8 cellular contexts compared by ENCODE assay signal in the genomic region with DNA sequence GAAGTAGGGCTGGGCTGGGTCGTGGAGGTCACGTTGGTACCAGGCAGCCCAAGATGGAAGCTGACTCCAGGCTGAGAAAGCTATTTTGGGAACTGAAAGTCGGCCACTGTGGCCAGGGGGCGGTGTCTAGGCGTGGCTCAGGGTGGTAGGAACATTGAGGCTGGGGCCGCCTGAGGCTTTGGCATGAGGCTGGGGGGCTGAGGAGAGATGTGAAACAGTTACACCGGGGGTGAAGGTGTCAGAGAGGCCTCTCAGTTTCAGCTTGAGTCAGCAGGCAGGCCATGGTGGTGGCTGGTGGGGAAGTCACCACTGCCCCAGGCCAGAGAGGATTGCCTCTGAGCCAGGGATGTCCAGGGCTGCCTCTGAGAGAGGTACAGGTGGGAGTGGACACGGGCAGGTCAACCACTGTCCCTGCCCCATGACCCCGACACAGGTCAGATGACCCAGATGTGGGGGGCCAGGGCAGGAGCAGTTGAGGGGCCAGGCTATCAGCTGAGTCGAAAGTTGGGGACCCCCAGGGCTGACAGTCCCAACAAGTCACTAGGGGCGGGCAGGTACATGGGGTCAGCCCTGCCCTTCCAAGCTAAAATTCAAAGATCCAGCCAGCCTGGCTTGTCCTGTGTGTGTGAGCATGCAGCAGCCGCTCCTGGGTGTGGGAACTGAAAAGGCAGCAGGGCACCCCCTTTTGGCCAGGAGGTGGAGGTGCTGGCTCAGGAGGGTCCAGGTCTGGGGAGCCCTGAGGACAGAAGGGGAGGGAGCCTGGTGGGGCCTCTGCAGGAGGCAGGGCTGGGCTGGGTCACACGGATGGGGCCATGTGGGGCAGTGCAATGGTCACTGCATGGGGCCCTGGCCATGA. TPM values are rescaled to one million over a fixed set of nuclear protein-coding genes. Genes with fewer than 3 reads are reported as not detected.
DNase-seq lines count a peak whose midpoint lies in the region; ATAC-seq, FAIRE-seq and TF ChIP-seq lines count a peak whose summit lies in the region.

No MANE protein-coding gene starts in this region.

- BruUV-seq in GM12878 (replicated peaks; lab: Mats Ljungman, UMichigan), result no TSS peak

- TF ChIP-seq CTCF in GM12878 (IDR thresholded peaks at IDR 0.05 in 2 of 3, conservative IDR thresholded peaks at IDR 0.05 in 1 of 3; ENCODE audit: control insufficient read depth in 2 of 3, extremely low read depth in 1 of 3, insufficient read depth in 1 of 3, low read depth in 3 of 3, low read length in 3 of 3), result peak; percentile 83 to 91 (median 88)

- peak overlapping the region; percentile 62 for H3K9ac ChIP-seq in GM12878 (ENCODE audit: control insufficient read depth, insufficient read depth, low read length)

- H2AFZ ChIP-seq in GM12878 (ENCODE audit: control insufficient read depth, low read depth, low read length), result no peak overlapping the region

- peak; percentile 86 for TF ChIP-seq RAD21 in GM12878 (IDR thresholded peaks at IDR 0.05; ENCODE audit: insufficient read depth, low read depth, low read length)

- ATAC-seq in GM21367 (IDR thresholded peaks at IDR 0.05; ENCODE audit: unreplicated experiment), result peak; percentile 64
- peak; percentile 40 for ATAC-seq in HG03575 (IDR thresholded peaks at IDR 0.05; ENCODE audit: extremely low read depth, insufficient number of reproducible peaks, low FRiP score, unreplicated experiment)
- ATAC-seq in GM12878, result peak; percentile 87

- RAD21 ChIA-PET in GM12878 (lab: Charles Lee; ENCODE audit: unreplicated experiment), result interaction anchor here (0.6 to 6.5 kb wide), 16 partner anchors 12 to 313 kb away, joined by 3 to 132 read pairs (median 5); partner anchors contain the start of genes CCDC85B, EHBP1L1, FAM89B and PCNX3

- peaks cover 16% of the 10 kb centered on the region for H3K79me2 ChIP-seq in GM12878 (ENCODE audit: control insufficient read depth, insufficient read depth, low read length)

- peak; percentile 82 to 95 for TF ChIP-seq EP300 in GM12878 (IDR thresholded peaks at IDR 0.05; ENCODE audit: borderline replicate concordance in 1 of 2, control insufficient read depth in 1 of 2, low read depth in 2 of 2, low read length in 2 of 2)

- SMC1A ChIA-PET in GM12878 (lab: Charles Lee; ENCODE audit: uncharacterized antibody, unreplicated experiment), result interaction anchor here (0.8 to 6.2 kb wide), 18 partner anchors 10 to 205 kb away, joined by 3 to 93 read pairs (median 4); partner anchors contain the start of genes EHBP1L1, FAM89B, PCNX3 and ZNRD2

- H4K20me1 ChIP-seq in GM12878 (ENCODE audit: control insufficient read depth, insufficient read depth), result no peaks in the 10 kb centered on the region

- POLR2A ChIA-PET in GM12878 (lab: Charles Lee), result interaction anchor here (0.5 to 6.0 kb wide), 15 partner anchors 8 to 169 kb away, joined by 3 to 129 read pairs (median 4); partner anchors contain the start of genes EHBP1L1, FAM89B, MALAT1 and PCNX3

- TF ChIP-seq POLR2A in GM12878 (IDR thresholded peaks at IDR 0.05; ENCODE audit: low read depth, low read length), result peak; percentile 71

- peak overlapping the region; percentile 97 for H3K27ac ChIP-seq in GM12878 (ENCODE audit: control insufficient read depth, insufficient read depth)

- peaks cover 45% of the 10 kb centered on the region for H3K4me1 ChIP-seq in GM12878 (ENCODE audit: control insufficient read depth, insufficient read depth, low read length)

- peaks cover 5 to 11% of the 10 kb centered on the region in 2 experiments; a peak in 3 of 4 replicates for H3K36me3 ChIP-seq in GM12878 (ENCODE audit: control insufficient read depth in 2 of 2, insufficient read depth in 2 of 2, low read length in 1 of 2)

- peak; percentile 100 for FAIRE-seq in GM12878 (lab: Jason Lieb, UNC)

- CTCF ChIA-PET in GM12878 (lab: Yijun Ruan, JAX), result interaction anchor here (0.6 to 5.9 kb wide), 24 partner anchors 11 to 302 kb away, joined by 3 to 130 read pairs (median 4); partner anchors contain the start of genes CCDC85B, EHBP1L1, FAM89B and KAT5

- DNase-seq in ELR (ENCODE audit: low read depth) (peak; percentile 76), T-helper 9 cell (peak; percentile 66), GM12878 (ENCODE audit: low read depth, low spot score) (peak; percentile 96), left kidney (ENCODE audit: low read depth, low spot score) (peak; percentile 66), epidermal melanocyte (ENCODE audit: insufficient read length, low spot score) (no peak)
- DNase-seq in stimulated activated CD8-positive, alpha-beta memory T cell treated with anti-CD3 and anti-CD28 coated beads, Interleukin-12 subunit alpha, Interleukin-12 subunit beta, amount 100 ng/mL, for 1 hour (ENCODE audit: low read depth), result peak; percentile 55

- H3K27me3 ChIP-seq in GM12878 (replicated peaks in 1 of 2; ENCODE audit: control insufficient read depth in 2 of 2, insufficient read depth in 2 of 2, low read length in 1 of 2), result no peaks in the 10 kb centered on the region

- in situ Hi-C loops in GM12878 (cut with MboI), result no loop called here

- intact Hi-C loops in GM12878 (cut with micrococcal nuclease; ENCODE audit: unreplicated experiment), result loop anchor here (1.0 kb wide), 3 partner anchors 14 to 48 kb away; partner anchors contain the start of gene PCNX3

- 2% methylated on average over 13 of the region's 13 CpGs for WGBS in GM12878 (ENCODE audit: insufficient coverage, insufficient replicate concordance, low lambda C conversion rate, missing lambda C conversion rate)

- no peaks in the 10 kb centered on the region for H3K9me3 ChIP-seq in GM12878 (replicated peaks; ENCODE audit: control insufficient read depth, insufficient read depth, low read length)

- H3K4me2 ChIP-seq in GM12878 (ENCODE audit: control insufficient read depth, insufficient read depth), result peak overlapping the region; percentile 79

- H3K4me3 ChIP-seq in GM12878, result peak overlapping the region; percentile 58; the same call in 1 of the 2 replicates

RNA-seq across cellular contexts. Expression of gene KCNK7, which starts 7.2 kb away (rescaled TPM):
- total RNA-seq in GM12878 (2013; cell fraction: nucleolus; rRNA removed), result 0.42 and 0.67 TPM in 2 replicates
- total RNA-seq in GM12878 (2014; rRNA removed) (0.16 and 0.23 TPM in 2 replicates), GM12878 (2014; rRNA removed; fragmentation: Illumina TruSeq; extraction: Trizol) (not detected in 2 replicates), GM12878 (2021) (0.29 and 0.54 TPM in 2 replicates)
- not detected for polyA plus RNA-seq in GM12878 (2011; ENCODE audit: low read depth)
- polyA plus RNA-seq in GM12878 (2011; rRNA removed) (not detected in 2 replicates), GM12878 (2014; fragmentation: Illumina TruSeq; extraction: Trizol) (not detected in 2 replicates), GM12878 (2014; fragmentation: Nextera tagmentation; extraction: Ambion mirVana) (under 1 TPM in 1 of 2 experiments, not detected in 1; 0.11 TPM), GM12878 (2014; rRNA removed) (0.15 TPM in 1 of 2 replicates, not detected in the other), GM12878 (2016; fragmentation: Nextera tagmentation; extraction: Ambion mirVana) (not detected)
- polyA plus RNA-seq in GM12878 (2011; cell fraction: cytosol; rRNA removed), result 0.08 TPM in 1 of 2 replicates, not detected in the other
- polyA plus RNA-seq in GM12878 (2011; cell fraction: nucleus; rRNA removed), result 0.16 and 0.46 TPM in 2 replicates
- 0.08 and 0.80 TPM in 2 replicates for polyA plus RNA-seq in GM12878 (2012)
- 1.4 TPM in 1 of 2 replicates, not detected in the other for polyA minus RNA-seq in GM12878 (2011; rRNA and poly(A)+ RNA removed)
- polyA minus RNA-seq in GM12878 (2011; cell fraction: cytosol; rRNA and poly(A)+ RNA removed), result not detected in 2 replicates
- not detected in 2 replicates for polyA minus RNA-seq in GM12878 (2011; cell fraction: nucleus; rRNA and poly(A)+ RNA removed)

RNA-seq across cellular contexts. Expression of gene EHBP1L1, which starts 12.6 kb away (rescaled TPM):
- 101 and 114 TPM in 2 replicates for total RNA-seq in GM12878 (2013; cell fraction: nucleolus; rRNA removed)
- total RNA-seq in GM12878 (2014; rRNA removed) (63.3 and 74.6 TPM in 2 replicates), GM12878 (2014; rRNA removed; fragmentation: Illumina TruSeq; extraction: Trizol) (32.9 and 37.1 TPM in 2 replicates), GM12878 (2021) (90.7 and 92.7 TPM in 2 replicates)
- polyA plus RNA-seq in GM12878 (2011; ENCODE audit: low read depth), result 22.5 TPM
- polyA plus RNA-seq in GM12878 (2011; rRNA removed) (21.5 and 28.4 TPM in 2 replicates), GM12878 (2014; fragmentation: Illumina TruSeq; extraction: Trizol) (34.3 and 39.8 TPM in 2 replicates), GM12878 (2014; fragmentation: Nextera tagmentation; extraction: Ambion mirVana) (under 1 TPM; 0.06 to 0.09 TPM), GM12878 (2014; rRNA removed) (99.4 and 117 TPM in 2 replicates), GM12878 (2016; fragmentation: Nextera tagmentation; extraction: Ambion mirVana) (10 to 100 TPM; 15.5 to 18.9 TPM)
- polyA plus RNA-seq in GM12878 (2011; cell fraction: cytosol; rRNA removed), result 37.0 and 59.7 TPM in 2 replicates
- polyA plus RNA-seq in GM12878 (2011; cell fraction: nucleus; rRNA removed), result 195 and 323 TPM in 2 replicates
- polyA plus RNA-seq in GM12878 (2012), result 52.1 and 68.8 TPM in 2 replicates
- 22.7 and 40.4 TPM in 2 replicates for polyA minus RNA-seq in GM12878 (2011; rRNA and poly(A)+ RNA removed)
- polyA minus RNA-seq in GM12878 (2011; cell fraction: cytosol; rRNA and poly(A)+ RNA removed), result 33.2 and 33.8 TPM in 2 replicates
- polyA minus RNA-seq in GM12878 (2011; cell fraction: nucleus; rRNA and poly(A)+ RNA removed), result 24.8 and 46.7 TPM in 2 replicates

RNA-seq across cellular contexts. Expression of gene FAM89B, which starts 16.1 kb away (rescaled TPM):
- 6.1 and 7.8 TPM in 2 replicates for total RNA-seq in GM12878 (2013; cell fraction: nucleolus; rRNA removed)
- total RNA-seq in GM12878 (2014; rRNA removed) (26.2 and 32.0 TPM in 2 replicates), GM12878 (2014; rRNA removed; fragmentation: Illumina TruSeq; extraction: Trizol) (7.2 and 10.4 TPM in 2 replicates), GM12878 (2021) (28.5 and 29.6 TPM in 2 replicates)
- 4.4 TPM for polyA plus RNA-seq in GM12878 (2011; ENCODE audit: low read depth)
- polyA plus RNA-seq in GM12878 (2011; rRNA removed) (3.6 and 8.0 TPM in 2 replicates), GM12878 (2014; fragmentation: Illumina TruSeq; extraction: Trizol) (0.74 and 9.1 TPM in 2 replicates), GM12878 (2014; fragmentation: Nextera tagmentation; extraction: Ambion mirVana) (1 to 10 TPM in 1 of 2 experiments, under 1 TPM in 1; 0.34 to 2.2 TPM), GM12878 (2014; rRNA removed) (36.7 and 50.7 TPM in 2 replicates), GM12878 (2016; fragmentation: Nextera tagmentation; extraction: Ambion mirVana) (10 to 100 TPM in 1 of 2 experiments, 1 to 10 TPM in 1; 2.8 to 26.6 TPM)
- polyA plus RNA-seq in GM12878 (2011; cell fraction: cytosol; rRNA removed), result 16.4 and 28.8 TPM in 2 replicates
- polyA plus RNA-seq in GM12878 (2011; cell fraction: nucleus; rRNA removed), result 29.2 and 30.4 TPM in 2 replicates
- polyA plus RNA-seq in GM12878 (2012), result 11.8 and 13.3 TPM in 2 replicates
- 4.4 and 9.6 TPM in 2 replicates for polyA minus RNA-seq in GM12878 (2011; rRNA and poly(A)+ RNA removed)
- polyA minus RNA-seq in GM12878 (2011; cell fraction: cytosol; rRNA and poly(A)+ RNA removed), result 4.0 and 5.7 TPM in 2 replicates
- polyA minus RNA-seq in GM12878 (2011; cell fraction: nucleus; rRNA and poly(A)+ RNA removed), result 16.1 and 24.5 TPM in 2 replicates

RNA-seq across cellular contexts. Expression of gene ZNRD2, which starts 18.1 kb away (rescaled TPM):
- 31.8 and 42.8 TPM in 2 replicates for total RNA-seq in GM12878 (2013; cell fraction: nucleolus; rRNA removed)
- 71.3 and 77.0 TPM in 2 replicates for total RNA-seq in GM12878 (2014; rRNA removed)
- total RNA-seq in GM12878 (2014; rRNA removed; fragmentation: Illumina TruSeq; extraction: Trizol), result 20.0 and 24.8 TPM in 2 replicates
- total RNA-seq in GM12878 (2021), result 62.0 and 63.3 TPM in 2 replicates
- polyA plus RNA-seq in GM12878 (2011; ENCODE audit: low read depth), result 35.6 TPM
- 13.4 and 32.2 TPM in 2 replicates for polyA plus RNA-seq in GM12878 (2011; rRNA removed)
- polyA plus RNA-seq in GM12878 (2011; cell fraction: cytosol; rRNA removed), result 60.6 and 85.4 TPM in 2 replicates
- polyA plus RNA-seq in GM12878 (2011; cell fraction: nucleus; rRNA removed), result 70.4 and 75.4 TPM in 2 replicates
- 43.7 and 53.4 TPM in 2 replicates for polyA plus RNA-seq in GM12878 (2012)
- 1.2 and 7.9 TPM in 2 replicates for polyA plus RNA-seq in GM12878 (2014; fragmentation: Illumina TruSeq; extraction: Trizol)
- 10 to 100 TPM; 14.8 to 48.7 TPM for polyA plus RNA-seq in GM12878 (2014; fragmentation: Nextera tagmentation; extraction: Ambion mirVana)
- polyA plus RNA-seq in GM12878 (2014; rRNA removed), result 74.8 and 79.0 TPM in 2 replicates
- polyA plus RNA-seq in GM12878 (2016; fragmentation: Nextera tagmentation; extraction: Ambion mirVana), result 100 to 1,000 TPM; 107 to 111 TPM
- 5.0 and 12.2 TPM in 2 replicates for polyA minus RNA-seq in GM12878 (2011; rRNA and poly(A)+ RNA removed)
- polyA minus RNA-seq in GM12878 (2011; cell fraction: cytosol; rRNA and poly(A)+ RNA removed), result 5.8 and 6.9 TPM in 2 replicates
- polyA minus RNA-seq in GM12878 (2011; cell fraction: nucleus; rRNA and poly(A)+ RNA removed), result 32.3 and 48.6 TPM in 2 replicates

RNA-seq across cellular contexts. Expression of gene MAP3K11, which starts 25.6 kb away (rescaled TPM):
- 95.3 and 109 TPM in 2 replicates for total RNA-seq in GM12878 (2013; cell fraction: nucleolus; rRNA removed)
- total RNA-seq in GM12878 (2014; rRNA removed) (37.4 and 39.9 TPM in 2 replicates), GM12878 (2014; rRNA removed; fragmentation: Illumina TruSeq; extraction: Trizol) (13.6 and 15.1 TPM in 2 replicates), GM12878 (2021) (62.6 and 64.7 TPM in 2 replicates)
- 8.2 TPM for polyA plus RNA-seq in GM12878 (2011; ENCODE audit: low read depth)
- polyA plus RNA-seq in GM12878 (2011; rRNA removed) (17.0 and 27.9 TPM in 2 replicates), GM12878 (2014; fragmentation: Illumina TruSeq; extraction: Trizol) (6.6 and 14.0 TPM in 2 replicates), GM12878 (2014; fragmentation: Nextera tagmentation; extraction: Ambion mirVana) (1 to 10 TPM; 1.5 to 1.9 TPM), GM12878 (2014; rRNA removed) (51.8 and 58.7 TPM in 2 replicates), GM12878 (2016; fragmentation: Nextera tagmentation; extraction: Ambion mirVana) (10 to 100 TPM; 22.1 to 27.3 TPM)
- polyA plus RNA-seq in GM12878 (2011; cell fraction: cytosol; rRNA removed), result 43.4 and 59.7 TPM in 2 replicates
- 80.4 and 99.7 TPM in 2 replicates for polyA plus RNA-seq in GM12878 (2011; cell fraction: nucleus; rRNA removed)
- polyA plus RNA-seq in GM12878 (2012), result 29.2 and 38.0 TPM in 2 replicates
- polyA minus RNA-seq in GM12878 (2011; rRNA and poly(A)+ RNA removed), result 31.5 and 53.3 TPM in 2 replicates
- polyA minus RNA-seq in GM12878 (2011; cell fraction: cytosol; rRNA and poly(A)+ RNA removed), result 23.3 and 23.7 TPM in 2 replicates
- 31.8 and 54.0 TPM in 2 replicates for polyA minus RNA-seq in GM12878 (2011; cell fraction: nucleus; rRNA and poly(A)+ RNA removed)
